Comparison of ENCODE assay signal across 1 cellular context in the genomic region with DNA sequence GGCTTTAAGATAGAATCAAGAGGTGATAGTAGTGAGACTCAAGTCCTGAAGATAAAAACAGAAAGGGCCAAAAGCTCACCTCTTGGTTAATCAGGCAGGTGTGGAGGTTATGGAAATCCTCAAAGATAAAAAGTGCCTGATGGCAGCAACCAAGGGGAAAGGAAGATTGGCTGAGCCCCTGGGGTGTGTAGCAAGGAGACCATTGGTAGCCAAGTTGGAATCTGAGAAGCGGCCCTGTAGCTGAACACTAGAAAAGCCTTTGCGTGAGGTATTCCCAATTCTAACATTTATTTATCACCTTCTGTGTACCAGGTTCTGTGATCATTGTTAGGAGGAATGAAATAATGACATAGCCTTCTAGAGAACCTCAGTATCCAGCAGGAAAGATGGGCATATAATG.
TF ChIP-seq lines count a peak whose summit lies in the region.

No MANE protein-coding gene starts in this region.

TF ChIP-seq in HepG2, 621 proteins besides CTCF, POLR2A, EP300 and RAD21 (continued from another document):
- TF ChIP-seq, protein P1, sequence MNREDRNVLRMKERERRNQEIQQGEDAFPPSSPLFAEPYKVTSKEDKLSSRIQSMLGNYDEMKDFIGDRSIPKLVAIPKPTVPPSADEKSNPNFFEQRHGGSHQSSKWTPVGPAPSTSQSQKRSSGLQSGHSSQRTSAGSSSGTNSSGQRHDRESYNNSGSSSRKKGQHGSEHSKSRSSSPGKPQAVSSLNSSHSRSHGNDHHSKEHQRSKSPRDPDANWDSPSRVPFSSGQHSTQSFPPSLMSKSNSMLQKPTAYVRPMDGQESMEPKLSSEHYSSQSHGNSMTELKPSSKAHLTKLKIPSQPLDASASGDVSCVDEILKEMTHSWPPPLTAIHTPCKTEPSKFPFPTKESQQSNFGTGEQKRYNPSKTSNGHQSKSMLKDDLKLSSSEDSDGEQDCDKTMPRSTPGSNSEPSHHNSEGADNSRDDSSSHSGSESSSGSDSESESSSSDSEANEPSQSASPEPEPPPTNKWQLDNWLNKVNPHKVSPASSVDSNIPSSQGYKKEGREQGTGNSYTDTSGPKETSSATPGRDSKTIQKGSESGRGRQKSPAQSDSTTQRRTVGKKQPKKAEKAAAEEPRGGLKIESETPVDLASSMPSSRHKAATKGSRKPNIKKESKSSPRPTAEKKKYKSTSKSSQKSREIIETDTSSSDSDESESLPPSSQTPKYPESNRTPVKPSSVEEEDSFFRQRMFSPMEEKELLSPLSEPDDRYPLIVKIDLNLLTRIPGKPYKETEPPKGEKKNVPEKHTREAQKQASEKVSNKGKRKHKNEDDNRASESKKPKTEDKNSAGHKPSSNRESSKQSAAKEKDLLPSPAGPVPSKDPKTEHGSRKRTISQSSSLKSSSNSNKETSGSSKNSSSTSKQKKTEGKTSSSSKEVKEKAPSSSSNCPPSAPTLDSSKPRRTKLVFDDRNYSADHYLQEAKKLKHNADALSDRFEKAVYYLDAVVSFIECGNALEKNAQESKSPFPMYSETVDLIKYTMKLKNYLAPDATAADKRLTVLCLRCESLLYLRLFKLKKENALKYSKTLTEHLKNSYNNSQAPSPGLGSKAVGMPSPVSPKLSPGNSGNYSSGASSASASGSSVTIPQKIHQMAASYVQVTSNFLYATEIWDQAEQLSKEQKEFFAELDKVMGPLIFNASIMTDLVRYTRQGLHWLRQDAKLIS (CRISPR knock-in tag; IDR thresholded peaks at IDR 0.05): no peak
TF ChIP-seq in HepG2: peak in this region for 1.
